8 cellular contexts compared by ENCODE assay signal in the genomic region with DNA sequence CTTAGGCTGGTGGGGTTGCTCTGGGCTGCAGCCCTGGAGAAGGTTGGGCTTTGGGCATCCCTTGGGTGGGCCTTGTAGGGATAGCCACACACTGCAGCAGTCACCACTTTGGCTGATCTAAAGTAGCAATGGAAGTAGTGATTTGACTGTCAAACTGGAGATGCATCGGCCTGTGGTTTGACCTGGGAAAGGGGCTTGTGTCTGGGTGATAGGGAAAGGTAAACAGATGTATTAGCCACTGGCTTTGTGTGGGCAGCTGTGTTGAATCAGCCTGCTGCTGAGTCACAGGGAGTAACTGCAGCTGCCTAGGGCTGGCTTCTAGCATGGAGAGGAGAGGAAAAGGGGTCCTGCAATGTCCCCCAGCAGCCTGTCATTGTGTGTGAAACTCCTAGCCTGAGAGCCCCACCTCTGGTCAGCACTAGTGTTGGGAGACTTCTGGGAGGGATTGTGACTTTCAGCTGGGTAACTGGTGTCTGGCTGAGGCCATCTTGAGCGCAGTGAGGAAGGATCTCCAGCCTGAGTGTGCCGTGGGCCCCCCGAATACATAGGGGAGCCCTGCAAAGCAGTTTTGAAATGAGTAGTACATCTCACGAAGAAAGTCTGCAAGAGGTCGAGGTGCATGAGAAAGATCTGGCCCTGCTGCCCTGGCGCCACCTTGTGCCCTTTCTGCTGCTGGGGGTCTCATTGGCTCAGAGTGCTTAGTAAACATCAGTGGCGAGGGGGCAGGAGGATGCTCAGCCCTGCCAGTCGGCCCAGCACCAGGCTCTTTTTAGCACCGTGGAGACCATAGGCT.
DNase-seq lines count a peak whose midpoint lies in the region; ATAC-seq and TF ChIP-seq lines count a peak whose summit lies in the region.

No MANE protein-coding gene starts in this region.

- H3K27me3 ChIP-seq in GM23338 (ENCODE audit: insufficient read depth) = no peaks in the 10 kb centered on the region
- no peaks in the 10 kb centered on the region for H3K27me3 ChIP-seq in SJSA1 (replicated peaks)
- H3K27me3 ChIP-seq in kidney epithelial cell (ENCODE audit: control insufficient read depth, insufficient read depth, low read length) = no peaks in the 10 kb centered on the region
- no peaks in the 10 kb centered on the region for H3K27me3 ChIP-seq in upper lobe of right lung

- no peaks in the 10 kb centered on the region for H3F3A ChIP-seq in GM23338 (replicated peaks; ENCODE audit: low read depth)

- no peak overlapping the region for H3K4me3 Mint-ChIP-seq in GM23338

- no peaks in the 10 kb centered on the region for H3K4me1 ChIP-seq in GM23338 (ENCODE audit: insufficient read depth)
- peaks cover 38% of the 10 kb centered on the region for H3K4me1 ChIP-seq in SJSA1 (replicated peaks)
- H3K4me1 ChIP-seq in upper lobe of right lung = no peaks in the 10 kb centered on the region

- in situ Hi-C loops in KBM-7 (cut with MboI; ENCODE audit: low pct_unique_long_range_greater_than_20kb, low sequenced_read_pairs) = no loop called here

- H3K4me3 ChIP-seq in GM23338 (no peak overlapping the region), SJSA1 (no peak overlapping the region), kidney epithelial cell (ENCODE audit: low read depth, low read length) (no peak overlapping the region), upper lobe of right lung (no peak overlapping the region)

- H3K9me2 ChIP-seq in GM23338 (ENCODE audit: insufficient read depth) = no peaks in the 10 kb centered on the region

- TF ChIP-seq CTCF in GM23338 (conservative IDR thresholded peaks at IDR 0.05; ENCODE audit: low read depth in 2 of 2) (peak; percentile 47 to 76), kidney epithelial cell (IDR thresholded peaks at IDR 0.05; ENCODE audit: insufficient read depth, low read length, poor library complexity, severe bottlenecking) (peak; percentile 18), upper lobe of right lung (IDR thresholded peaks at IDR 0.05) (no peak)

- H3K27ac Mint-ChIP-seq in GM23338 = 0 out of 2 replicates have a peak overlapping the region, but pooled peaks have one; percentile 65

- H3K27me3 Mint-ChIP-seq in GM23338 (ENCODE audit: insufficient read depth, low read depth, poor library complexity) = peaks cover 4% of the 10 kb centered on the region

- no peaks in the 10 kb centered on the region for H3K36me3 ChIP-seq in GM23338 (ENCODE audit: insufficient read depth)
- H3K36me3 ChIP-seq in SJSA1 = no peaks in the 10 kb centered on the region
- H3K36me3 ChIP-seq in kidney epithelial cell (ENCODE audit: control insufficient read depth, insufficient read depth, low read length) = no peaks in the 10 kb centered on the region
- H3K36me3 ChIP-seq in upper lobe of right lung = no peaks in the 10 kb centered on the region

- H3K27ac ChIP-seq in GM23338 (ENCODE audit: low read depth) (no peak overlapping the region), SJSA1 (0 out of 2 replicates have a peak overlapping the region, but pooled peaks have one; percentile 9), upper lobe of right lung (no peak overlapping the region)

- H3K36me3 Mint-ChIP-seq in GM23338 (ENCODE audit: low read depth) = no peaks in the 10 kb centered on the region

- no peaks in the 10 kb centered on the region for H3K79me2 ChIP-seq in GM23338 (replicated peaks; ENCODE audit: insufficient read depth)

- peak; percentile 94 for ATAC-seq in GM23338
- no peak for ATAC-seq in GM18511 (IDR thresholded peaks at IDR 0.05; ENCODE audit: unreplicated experiment)
- no peak for ATAC-seq in upper lobe of right lung

- peak; percentile 77 for DNase-seq in EL
- peak; percentile 58 for DNase-seq in GM23338 (ENCODE audit: low spot score)
- DNase-seq in SJSA1 (ENCODE audit: low read depth in 1 of 2, low spot score in 2 of 2) = peak; percentile 73 to 78
- peak; percentile 88 for DNase-seq in kidney epithelial cell (ENCODE audit: low read depth)
- DNase-seq in upper lobe of right lung = no peak
- no peak for DNase-seq in KBM-7
- DNase-seq in NCI-H524 (lab: John Stamatoyannopoulos, UW) = no peak

- 0 out of 3 replicates have a peak, but pooled peaks cover 6% of the 10 kb centered on the region for H3K4me1 Mint-ChIP-seq in GM23338

- H3K9me3 Mint-ChIP-seq in GM23338 = no peaks in the 10 kb centered on the region; the same call in 2 of the 3 replicates

- H2AFZ ChIP-seq in GM23338 = peak overlapping the region; percentile 74

- intact Hi-C loops in upper lobe of right lung (cut with DNase I) = no loop called here

- no peaks in the 10 kb centered on the region for H4K20me1 ChIP-seq in GM23338 (replicated peaks; ENCODE audit: insufficient read depth)

- no peak overlapping the region for H3K4me2 ChIP-seq in GM23338

- no peaks in the 10 kb centered on the region for H3K9me3 ChIP-seq in SJSA1 (replicated peaks)
- no peaks in the 10 kb centered on the region for H3K9me3 ChIP-seq in upper lobe of right lung

TF ChIP-seq in GM23338, 12 proteins besides CTCF, POLR2A, EP300 and RAD21:
- TF ChIP-seq JUNB (IDR thresholded peaks at IDR 0.05; ENCODE audit: unreplicated experiment) = no peak
- TF ChIP-seq, protein P1, sequence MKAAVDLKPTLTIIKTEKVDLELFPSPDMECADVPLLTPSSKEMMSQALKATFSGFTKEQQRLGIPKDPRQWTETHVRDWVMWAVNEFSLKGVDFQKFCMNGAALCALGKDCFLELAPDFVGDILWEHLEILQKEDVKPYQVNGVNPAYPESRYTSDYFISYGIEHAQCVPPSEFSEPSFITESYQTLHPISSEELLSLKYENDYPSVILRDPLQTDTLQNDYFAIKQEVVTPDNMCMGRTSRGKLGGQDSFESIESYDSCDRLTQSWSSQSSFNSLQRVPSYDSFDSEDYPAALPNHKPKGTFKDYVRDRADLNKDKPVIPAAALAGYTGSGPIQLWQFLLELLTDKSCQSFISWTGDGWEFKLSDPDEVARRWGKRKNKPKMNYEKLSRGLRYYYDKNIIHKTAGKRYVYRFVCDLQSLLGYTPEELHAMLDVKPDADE (IDR thresholded peaks at IDR 0.05) = no peak
- TF ChIP-seq ZNF331 (CRISPR knock-in tag; IDR thresholded peaks at IDR 0.05; ENCODE audit: low read depth) = no peak
- no peak for TF ChIP-seq EZH2phosphoT487 (IDR thresholded peaks at IDR 0.05; ENCODE audit: unreplicated experiment)
- TF ChIP-seq CREB1 (CRISPR knock-in tag; IDR thresholded peaks at IDR 0.05; ENCODE audit: low read depth) = no peak
- TF ChIP-seq POLR2AphosphoS5 (IDR thresholded peaks at IDR 0.05; ENCODE audit: low read depth) = no peak
- TF ChIP-seq, protein P2, sequence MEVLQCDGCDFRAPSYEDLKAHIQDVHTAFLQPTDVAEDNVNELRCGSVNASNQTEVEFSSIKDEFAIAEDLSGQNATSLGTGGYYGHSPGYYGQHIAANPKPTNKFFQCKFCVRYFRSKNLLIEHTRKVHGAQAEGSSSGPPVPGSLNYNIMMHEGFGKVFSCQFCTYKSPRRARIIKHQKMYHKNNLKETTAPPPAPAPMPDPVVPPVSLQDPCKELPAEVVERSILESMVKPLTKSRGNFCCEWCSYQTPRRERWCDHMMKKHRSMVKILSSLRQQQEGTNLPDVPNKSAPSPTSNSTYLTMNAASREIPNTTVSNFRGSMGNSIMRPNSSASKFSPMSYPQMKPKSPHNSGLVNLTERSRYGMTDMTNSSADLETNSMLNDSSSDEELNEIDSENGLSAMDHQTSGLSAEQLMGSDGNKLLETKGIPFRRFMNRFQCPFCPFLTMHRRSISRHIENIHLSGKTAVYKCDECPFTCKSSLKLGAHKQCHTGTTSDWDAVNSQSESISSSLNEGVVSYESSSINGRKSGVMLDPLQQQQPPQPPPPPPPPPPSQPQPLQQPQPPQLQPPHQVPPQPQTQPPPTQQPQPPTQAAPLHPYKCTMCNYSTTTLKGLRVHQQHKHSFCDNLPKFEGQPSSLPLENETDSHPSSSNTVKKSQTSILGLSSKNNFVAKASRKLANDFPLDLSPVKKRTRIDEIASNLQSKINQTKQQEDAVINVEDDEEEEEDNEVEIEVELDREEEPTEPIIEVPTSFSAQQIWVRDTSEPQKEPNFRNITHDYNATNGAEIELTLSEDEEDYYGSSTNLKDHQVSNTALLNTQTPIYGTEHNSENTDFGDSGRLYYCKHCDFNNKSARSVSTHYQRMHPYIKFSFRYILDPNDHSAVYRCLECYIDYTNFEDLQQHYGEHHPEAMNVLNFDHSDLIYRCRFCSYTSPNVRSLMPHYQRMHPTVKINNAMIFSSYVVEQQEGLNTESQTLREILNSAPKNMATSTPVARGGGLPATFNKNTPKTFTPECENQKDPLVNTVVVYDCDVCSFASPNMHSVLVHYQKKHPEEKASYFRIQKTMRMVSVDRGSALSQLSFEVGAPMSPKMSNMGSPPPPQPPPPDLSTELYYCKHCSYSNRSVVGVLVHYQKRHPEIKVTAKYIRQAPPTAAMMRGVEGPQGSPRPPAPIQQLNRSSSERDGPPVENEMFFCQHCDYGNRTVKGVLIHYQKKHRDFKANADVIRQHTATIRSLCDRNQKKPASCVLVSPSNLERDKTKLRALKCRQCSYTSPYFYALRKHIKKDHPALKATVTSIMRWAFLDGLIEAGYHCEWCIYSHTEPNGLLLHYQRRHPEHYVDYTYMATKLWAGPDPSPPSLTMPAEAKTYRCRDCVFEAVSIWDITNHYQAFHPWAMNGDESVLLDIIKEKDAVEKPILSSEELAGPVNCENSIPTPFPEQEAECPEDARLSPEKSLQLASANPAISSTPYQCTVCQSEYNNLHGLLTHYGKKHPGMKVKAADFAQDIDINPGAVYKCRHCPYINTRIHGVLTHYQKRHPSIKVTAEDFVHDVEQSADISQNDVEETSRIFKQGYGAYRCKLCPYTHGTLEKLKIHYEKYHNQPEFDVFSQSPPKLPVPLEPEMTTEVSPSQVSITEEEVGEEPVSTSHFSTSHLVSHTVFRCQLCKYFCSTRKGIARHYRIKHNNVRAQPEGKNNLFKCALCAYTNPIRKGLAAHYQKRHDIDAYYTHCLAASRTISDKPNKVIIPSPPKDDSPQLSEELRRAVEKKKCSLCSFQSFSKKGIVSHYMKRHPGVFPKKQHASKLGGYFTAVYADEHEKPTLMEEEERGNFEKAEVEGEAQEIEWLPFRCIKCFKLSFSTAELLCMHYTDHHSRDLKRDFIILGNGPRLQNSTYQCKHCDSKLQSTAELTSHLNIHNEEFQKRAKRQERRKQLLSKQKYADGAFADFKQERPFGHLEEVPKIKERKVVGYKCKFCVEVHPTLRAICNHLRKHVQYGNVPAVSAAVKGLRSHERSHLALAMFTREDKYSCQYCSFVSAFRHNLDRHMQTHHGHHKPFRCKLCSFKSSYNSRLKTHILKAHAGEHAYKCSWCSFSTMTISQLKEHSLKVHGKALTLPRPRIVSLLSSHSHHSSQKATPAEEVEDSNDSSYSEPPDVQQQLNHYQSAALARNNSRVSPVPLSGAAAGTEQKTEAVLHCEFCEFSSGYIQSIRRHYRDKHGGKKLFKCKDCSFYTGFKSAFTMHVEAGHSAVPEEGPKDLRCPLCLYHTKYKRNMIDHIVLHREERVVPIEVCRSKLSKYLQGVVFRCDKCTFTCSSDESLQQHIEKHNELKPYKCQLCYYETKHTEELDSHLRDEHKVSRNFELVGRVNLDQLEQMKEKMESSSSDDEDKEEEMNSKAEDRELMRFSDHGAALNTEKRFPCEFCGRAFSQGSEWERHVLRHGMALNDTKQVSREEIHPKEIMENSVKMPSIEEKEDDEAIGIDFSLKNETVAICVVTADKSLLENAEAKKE (CRISPR knock-in tag; IDR thresholded peaks at IDR 0.05) = no peak
- no peak for TF ChIP-seq STAT1 (IDR thresholded peaks at IDR 0.05; ENCODE audit: unreplicated experiment)
TF ChIP-seq in GM23338: peak in this region for 0.

Comparison
In these comparisons a context has a peak if more than half of its experiments do, and no peak if none do; other contexts are left out.
1. DNase-seq: peak in EL (single experiment), GM23338 (single experiment), SJSA1 (2 of 2) and kidney epithelial cell (single experiment); none in upper lobe of right lung (single experiment), KBM-7 (single experiment) and NCI-H524 (0 of 2).